ENCODE assay signal across 11 cellular contexts in the genomic region with DNA sequence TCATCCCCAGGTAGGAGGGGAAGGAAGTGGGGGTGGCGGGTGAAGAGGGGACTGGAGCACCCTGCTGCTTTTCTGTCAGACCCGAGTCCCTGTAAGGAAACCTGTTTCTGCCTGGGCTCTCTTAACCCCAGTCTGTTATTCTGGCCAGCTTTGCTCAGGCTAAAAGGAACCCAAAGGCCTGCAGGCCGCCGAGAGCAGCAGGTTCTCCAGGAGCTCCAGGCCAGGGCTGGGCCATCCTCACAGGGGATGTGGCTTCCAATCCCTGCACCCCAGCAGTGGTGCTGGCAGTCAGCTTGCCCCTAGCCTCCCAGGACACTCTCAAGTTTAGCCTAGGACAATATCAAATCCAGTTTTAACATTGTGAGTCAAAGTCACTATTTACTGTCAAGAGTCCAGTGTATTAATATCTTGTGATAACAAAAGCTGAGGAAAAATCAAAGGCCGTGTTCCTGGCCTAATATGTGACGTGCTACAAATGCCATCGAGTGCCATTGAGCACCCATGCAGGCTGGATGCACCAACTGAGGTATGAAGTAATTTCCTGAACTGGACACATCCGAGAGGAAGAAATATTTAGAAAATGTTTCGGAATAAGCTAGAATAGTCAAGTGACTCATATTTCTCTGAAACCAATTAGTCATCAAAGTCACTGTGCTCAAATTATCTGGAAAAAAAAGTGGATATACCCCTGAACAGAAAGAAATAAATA. TPM values are rescaled to one million over a fixed set of nuclear protein-coding genes. Genes with fewer than 3 reads are reported as not detected.
DNase-seq lines count a peak whose midpoint lies in the region; ATAC-seq and TF ChIP-seq lines count a peak whose summit lies in the region.
"Had no signal": no experiment of that assay in that cellular context is flagged by ENCODE, and none has a peak within 500 bp of the region (broad histone marks: within the 10 kb centered on the region; RNA-seq: fewer than 3 reads in every experiment).

No MANE protein-coding gene starts in this region.

- no peak for TF ChIP-seq EP300 in stomach (IDR thresholded peaks at IDR 0.05)

- H3K4me3 Mint-ChIP-seq in activated naive CD4-positive, alpha-beta T cell treated with anti-CD3 and anti-CD28 coated beads for 36 hours, result no peak overlapping the region

- H3K9me3 Mint-ChIP-seq in activated naive CD4-positive, alpha-beta T cell treated with anti-CD3 and anti-CD28 coated beads for 36 hours, result no peaks in the 10 kb centered on the region

- peak overlapping the region; percentile 5; the same call in 1 of the 2 replicates for H3K4me2 ChIP-seq in HCT116 (ENCODE audit: low read length)

- POLR2A ChIA-PET in HCT116 (lab: Charles Lee), result no interaction called here

- H3K9ac ChIP-seq in HCT116 (ENCODE audit: low read length), result no peak overlapping the region

- TF ChIP-seq POLR2A in HCT116 (IDR thresholded peaks at IDR 0.05; ENCODE audit: borderline replicate concordance, extremely low read depth, insufficient read depth, insufficient read length) (no peak), stomach (IDR thresholded peaks at IDR 0.05) (no peak)

- no peaks in the 10 kb centered on the region for H3K36me3 Mint-ChIP-seq in activated naive CD4-positive, alpha-beta T cell treated with anti-CD3 and anti-CD28 coated beads for 36 hours (ENCODE audit: low read depth)

- RAD21 ChIA-PET in HCT116 (lab: Charles Lee; ENCODE audit: low non-redundant PET in 1 of 2, low total read pairs in 2 of 2, uncharacterized antibody in 2 of 2, unreplicated experiment in 2 of 2), result no interaction called here

- H3K36me3 ChIP-seq in HCT116 (ENCODE audit: control insufficient read depth in 1 of 2, insufficient read depth in 2 of 2, low read length in 2 of 2) (no peaks in the 10 kb centered on the region), stomach (no peaks in the 10 kb centered on the region)

- H3K79me2 ChIP-seq in HCT116 (ENCODE audit: insufficient read depth, low read length), result no peaks in the 10 kb centered on the region

- CTCF ChIA-PET in HCT116 (lab: Charles Lee), result no interaction called here
- CTCF ChIA-PET in activated naive CD4-positive, alpha-beta T cell treated with anti-CD3 and anti-CD28 coated beads for 36 hours (lab: Charles Lee), result no interaction called here

- H2AFZ ChIP-seq in HCT116 (ENCODE audit: low read depth, low read length, poor library complexity, severe bottlenecking), result no peak overlapping the region

- intact Hi-C loops in HCT116 (cut with micrococcal nuclease), result loop anchor here (10.0 kb wide), 1 partner anchor 1914 kb away; no protein-coding TSS in a partner anchor
- intact Hi-C loops in left cardiac atrium (cut with DNase I), result no loop called here
- intact Hi-C loops in stomach (cut with DNase I; ENCODE audit: low total_unique reads), result loop anchor here (5.0 kb wide), 1 partner anchor 171 kb away; no protein-coding TSS in a partner anchor
- intact Hi-C loops in activated naive CD4-positive, alpha-beta T cell treated with anti-CD3 and anti-CD28 coated beads for 36 hours (cut with micrococcal nuclease), result loop anchor here (10.0 kb wide), 1 partner anchor 354 kb away; no protein-coding TSS in a partner anchor

- no peaks in the 10 kb centered on the region for H3K27me3 ChIP-seq in HCT116 (ENCODE audit: insufficient read depth, low read length)
- no peaks in the 10 kb centered on the region for H3K27me3 ChIP-seq in stomach

- H3K9me2 ChIP-seq in HCT116 (ENCODE audit: insufficient read depth), result no peaks in the 10 kb centered on the region

- H3K27ac Mint-ChIP-seq in activated naive CD4-positive, alpha-beta T cell treated with anti-CD3 and anti-CD28 coated beads for 36 hours, result no peak overlapping the region

- ATAC-seq in HCT116 (no peak), left cardiac atrium (peak; percentile 64 to 73)

- H3K4me1 Mint-ChIP-seq in activated naive CD4-positive, alpha-beta T cell treated with anti-CD3 and anti-CD28 coated beads for 36 hours (ENCODE audit: low read depth), result peaks cover 4% of the 10 kb centered on the region

- no peaks in the 10 kb centered on the region for H3K27me3 Mint-ChIP-seq in activated naive CD4-positive, alpha-beta T cell treated with anti-CD3 and anti-CD28 coated beads for 36 hours (ENCODE audit: low read depth)

- H4K20me1 ChIP-seq in HCT116 (ENCODE audit: insufficient read depth), result no peaks in the 10 kb centered on the region

- H3K9me3 ChIP-seq in HCT116 (ENCODE audit: control insufficient read depth in 1 of 2, insufficient read depth in 1 of 2, low read depth in 1 of 2, low read length in 2 of 2) (no peaks in the 10 kb centered on the region), stomach (no peaks in the 10 kb centered on the region)

- no peak for DNase-seq in HCT116 (ENCODE audit: low read depth, low spot score)
- DNase-seq in astrocyte of the hippocampus (ENCODE audit: low read depth, low spot score), result peak; percentile 70
- DNase-seq in left cardiac atrium, result peak; percentile 65
- no peak for DNase-seq in stomach
- DNase-seq in stimulated activated CD4-positive, alpha-beta T cell treated with anti-CD3 and anti-CD28 coated beads, Interleukin-15, amount 100 ng/mL, for 24 hours, result no peak
- DNase-seq in HuH-7.5 (ENCODE audit: low spot score), result no peak
- DNase-seq in SHP77 (lab: John Stamatoyannopoulos, UW), result no peak
- no peak for DNase-seq in activated naive CD4-positive, alpha-beta T cell treated with anti-CD3 and anti-CD28 coated beads for 36 hours
- DNase-seq: NCI-H2107, occipital lobe, substantia nigra had no signal

- no peak overlapping the region for H3K27ac ChIP-seq in HCT116 (ENCODE audit: low read depth, low read length)
- H3K27ac ChIP-seq in stomach, result peak overlapping the region; percentile 36 to 79 (median 68)

- no peak for TF ChIP-seq RAD21 in HCT116 (IDR thresholded peaks at IDR 0.05; ENCODE audit: low read depth)

- TF ChIP-seq CTCF in HCT116 (IDR thresholded peaks at IDR 0.05 in 2 of 3, conservative IDR thresholded peaks at IDR 0.05 in 1 of 3; ENCODE audit: borderline replicate concordance in 1 of 3, insufficient read depth in 1 of 3, low read depth in 2 of 3, low read length in 2 of 3) (no peak), stomach (IDR thresholded peaks at IDR 0.05) (no peak)

- no peak overlapping the region for H3K4me3 ChIP-seq in HCT116 (replicated peaks in 1 of 2; ENCODE audit: low read depth in 1 of 2, low read length in 2 of 2)
- H3K4me3 ChIP-seq in stomach, result no peak overlapping the region

- 59 to 65% (median 64%) methylated on average over 8 to 9 of the region's 9 CpGs for WGBS in stomach, 5 donors

- no TSS peak for BruUV-seq in HCT116 (replicated peaks; lab: Mats Ljungman, UMichigan)

- H3K4me1 ChIP-seq in HCT116 (ENCODE audit: control insufficient read depth in 1 of 2, insufficient read depth in 2 of 2, low read length in 2 of 2) (peaks cover 0 to 9% of the 10 kb centered on the region in 2 experiments; a peak in 2 of 4 replicates), stomach (peaks cover 0 to 15% (median 2%) of the 10 kb centered on the region in 4 donors)

TF ChIP-seq in HCT116, 20 proteins besides CTCF, POLR2A, EP300 and RAD21 (continues in another document):
- TF ChIP-seq, protein P1, sequence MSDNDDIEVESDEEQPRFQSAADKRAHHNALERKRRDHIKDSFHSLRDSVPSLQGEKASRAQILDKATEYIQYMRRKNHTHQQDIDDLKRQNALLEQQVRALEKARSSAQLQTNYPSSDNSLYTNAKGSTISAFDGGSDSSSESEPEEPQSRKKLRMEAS (IDR thresholded peaks at IDR 0.05), result no peak
- no peak for TF ChIP-seq REST (IDR thresholded peaks at IDR 0.05; ENCODE audit: low read depth)
- TF ChIP-seq EGR1 (IDR thresholded peaks at IDR 0.05; ENCODE audit: low read depth), result no peak
- no peak for TF ChIP-seq EZH2phosphoT487 (IDR thresholded peaks at IDR 0.05; ENCODE audit: borderline replicate concordance)
- TF ChIP-seq YY1 (IDR thresholded peaks at IDR 0.05; ENCODE audit: extremely low read depth, insufficient replicate concordance, low read depth, low read length), result no peak

RNA-seq across cellular contexts. Expression of gene PKD1L1, which starts 7.0 kb away (rescaled TPM):
- 0.17 TPM for total RNA-seq in HCT116 (2021; ENCODE audit: unreplicated experiment)
- polyA plus RNA-seq in HCT116 (2012), result 0.02 and 0.05 TPM in 2 replicates
- total RNA-seq in left cardiac atrium, result 1 to 10 TPM in 1 of 2 donors, under 1 TPM in 1; 0.68 to 1.8 TPM
- 1 to 10 TPM in 2 of 5 donors, under 1 TPM in 2, not detected in 1; under 0.01 to 1.2 (median 0.62) TPM for total RNA-seq in stomach
- polyA plus RNA-seq in stomach, result under 1 TPM in 2 of 3 donors, not detected in 1; 0.03 to 0.06 TPM
- total RNA-seq in activated naive CD4-positive, alpha-beta T cell treated with anti-CD3 and anti-CD28 coated beads for 36 hours, result under 1 TPM; 0.02 to 0.05 TPM

RNA-seq across cellular contexts. Expression of gene HUS1, which starts 38.1 kb away (rescaled TPM):
- total RNA-seq in HCT116 (2021; ENCODE audit: unreplicated experiment) (30.0 TPM), left cardiac atrium (10 to 100 TPM; 27.2 to 28.4 TPM), stomach (10 to 100 TPM in 4 of 5 donors, 1 to 10 TPM in 1; 9.9 to 69.2 (median 21.1) TPM)
- 11.7 and 13.8 TPM in 2 replicates for polyA plus RNA-seq in HCT116 (2012)
- polyA plus RNA-seq in stomach, result 1 to 10 TPM; 5.9 to 8.2 (median 7.9) TPM
- total RNA-seq in activated naive CD4-positive, alpha-beta T cell treated with anti-CD3 and anti-CD28 coated beads for 36 hours, result 10 to 100 TPM; 55.0 to 61.2 TPM

Comparison
In these comparisons a context has a peak if more than half of its experiments do, and no peak if none do; other contexts are left out.
1. DNase-seq: peak in astrocyte of the hippocampus (single experiment) and left cardiac atrium (single experiment); none in HCT116 (single experiment), stomach (single experiment), stimulated activated CD4-positive, alpha-beta T cell treated with anti-CD3 and anti-CD28 coated beads, Interleukin-15, amount 100 ng/mL, for 24 hours (single experiment), HuH-7.5 (single experiment), SHP77 (0 of 2) and activated naive CD4-positive, alpha-beta T cell treated with anti-CD3 and anti-CD28 coated beads for 36 hours (single experiment).
2. intact Hi-C loops: an anchor here in HCT116 (10.0 kb wide), stomach (5.0 kb wide) and activated naive CD4-positive, alpha-beta T cell treated with anti-CD3 and anti-CD28 coated beads for 36 hours (10.0 kb wide); none called in left cardiac atrium.